In the genomic region with DNA sequence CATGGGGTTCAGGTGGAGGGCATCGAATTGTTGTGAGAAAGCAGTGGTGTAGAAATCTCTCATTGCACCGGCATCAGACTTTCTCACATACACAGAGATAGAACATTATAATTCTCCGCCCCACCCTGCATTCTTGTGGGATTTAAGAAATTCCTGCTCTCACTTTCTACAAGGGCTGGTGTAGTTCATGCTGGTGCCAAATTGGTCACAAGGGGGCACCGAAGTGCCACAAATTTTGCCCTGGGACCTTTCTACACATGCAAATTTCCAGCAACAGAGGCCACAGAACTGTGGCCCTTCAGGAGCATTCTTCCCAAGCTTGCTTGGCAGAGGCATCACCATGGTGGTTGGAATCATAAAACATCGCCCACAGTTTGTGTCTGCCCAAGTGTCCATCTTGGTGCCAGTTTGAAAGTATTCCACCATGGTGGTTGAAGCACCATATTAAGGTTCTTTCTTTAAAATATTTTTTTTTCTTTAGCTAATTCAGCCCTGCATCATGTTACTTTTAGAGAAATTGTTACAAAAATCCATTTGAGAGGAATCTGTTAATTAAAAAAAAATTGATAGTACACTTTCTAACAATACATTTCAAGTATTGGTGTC, we compare ENCODE assay signal across 9 cellular contexts.
DNase-seq lines count a peak whose midpoint lies in the region; ATAC-seq and TF ChIP-seq lines count a peak whose summit lies in the region.
"Had no signal": no experiment of that assay in that cellular context is flagged by ENCODE, and none has a peak within 500 bp of the region (broad histone marks: within the 10 kb centered on the region; RNA-seq: fewer than 3 reads in every experiment).

No MANE protein-coding gene starts in this region.

- no peak overlapping the region for H3K4me3 ChIP-seq in heart left ventricle
- no peak overlapping the region for H3K4me3 ChIP-seq in GM23338
- no peak overlapping the region for H3K4me3 ChIP-seq in LNCaP clone FGC (ENCODE audit: low read depth, low read length)
- no peak overlapping the region for H3K4me3 ChIP-seq in neuron (ENCODE audit: low read length)

- H3K9me2 ChIP-seq in GM23338 (ENCODE audit: insufficient read depth) = no peaks in the 10 kb centered on the region

- TF ChIP-seq POLR2A in heart left ventricle (IDR thresholded peaks at IDR 0.05) (no peak), erythroblast (IDR thresholded peaks at IDR 0.05; ENCODE audit: low read length) (no peak)

- TF ChIP-seq CTCF in heart left ventricle (IDR thresholded peaks at IDR 0.05) (peak; percentile 29 to 60 (median 46)), GM23338 (conservative IDR thresholded peaks at IDR 0.05; ENCODE audit: low read depth in 2 of 2) (peak; percentile 92 to 93), LNCaP clone FGC (IDR thresholded peaks at IDR 0.05; ENCODE audit: control insufficient read depth, extremely low read depth, insufficient read depth) (peak; percentile 64)

- intact Hi-C loops in heart left ventricle (cut with DNase I) (loop anchor here in 8 of 10 donors (5.0 to 10.0 kb wide), 5 partner anchors 420 to 1823 kb away; no protein-coding TSS in a partner anchor), Right ventricle myocardium inferior (cut with DNase I) (loop anchor here (5.0 kb wide), 2 partner anchors 1805 to 1820 kb away; no protein-coding TSS in a partner anchor)

- no peak overlapping the region for H3K4me3 Mint-ChIP-seq in GM23338
- H3K4me3 Mint-ChIP-seq: naive thymus-derived CD4-positive, alpha-beta T cell had no signal

- ATAC-seq in heart left ventricle = peak in 2 of 4 donors; percentile 53 to 66
- no peak for ATAC-seq in Right ventricle myocardium inferior
- peak; percentile 99 for ATAC-seq in GM23338
- ATAC-seq in SK-N-SH treated with all-trans-retinoic acid at 6 μM for 48 hours = peak; percentile 92
- ATAC-seq: naive thymus-derived CD4-positive, alpha-beta T cell had no signal

- H3K27ac ChIP-seq in heart left ventricle (no peak overlapping the region), GM23338 (ENCODE audit: low read depth) (no peak overlapping the region)

- no peaks in the 10 kb centered on the region for H4K20me1 ChIP-seq in GM23338 (replicated peaks; ENCODE audit: insufficient read depth)

- no peaks in the 10 kb centered on the region for H3K4me1 ChIP-seq in heart left ventricle
- H3K4me1 ChIP-seq in GM23338 (ENCODE audit: insufficient read depth) = peaks cover 22% of the 10 kb centered on the region
- peaks cover 6% of the 10 kb centered on the region for H3K4me1 ChIP-seq in neuron (ENCODE audit: insufficient read depth, low read length)

- H3K27me3 Mint-ChIP-seq in GM23338 (ENCODE audit: insufficient read depth, low read depth, poor library complexity) = peaks cover 5% of the 10 kb centered on the region

- H2AFZ ChIP-seq in GM23338 (no peak overlapping the region), neuron (ENCODE audit: low read depth, low read length) (peak overlapping the region; percentile 10)

- H3K36me3 Mint-ChIP-seq in GM23338 (ENCODE audit: low read depth) = no peaks in the 10 kb centered on the region
- H3K36me3 Mint-ChIP-seq: naive thymus-derived CD4-positive, alpha-beta T cell had no signal

- DNase-seq in heart left ventricle = peak in 2 of 5 donors; percentile 9 to 29
- no peak for DNase-seq in Right ventricle myocardium inferior (ENCODE audit: missing footprints)
- DNase-seq in GM23338 (ENCODE audit: low spot score) = peak; percentile 90
- no peak for DNase-seq in LNCaP clone FGC (ENCODE audit: low read depth)
- peak; percentile 25 to 57 for DNase-seq in erythroblast (lab: John Stamatoyannopoulos, UW)
- no peak for DNase-seq in central memory CD4-positive, alpha-beta T cell

- H3K4me2 ChIP-seq in GM23338 = no peak overlapping the region

- H3K4me1 Mint-ChIP-seq in GM23338 = peaks cover 39% of the 10 kb centered on the region

- no peaks in the 10 kb centered on the region for H3K79me2 ChIP-seq in GM23338 (replicated peaks; ENCODE audit: insufficient read depth)

- 17 to 31% (median 22%) methylated on average over 5 of the region's 5 CpGs for WGBS in heart left ventricle, 4 donors

- H3K27me3 ChIP-seq in heart left ventricle = peaks cover 0 to 10% (median 0%) of the 10 kb centered on the region in 9 donors
- no peaks in the 10 kb centered on the region for H3K27me3 ChIP-seq in GM23338 (ENCODE audit: insufficient read depth)
- H3K27me3 ChIP-seq in neuron (ENCODE audit: insufficient read depth, low read length) = no peaks in the 10 kb centered on the region

- H3K36me3 ChIP-seq in heart left ventricle = no peaks in the 10 kb centered on the region
- H3K36me3 ChIP-seq in GM23338 (ENCODE audit: insufficient read depth) = no peaks in the 10 kb centered on the region
- H3K36me3 ChIP-seq in neuron (ENCODE audit: insufficient read depth, low read length) = no peaks in the 10 kb centered on the region

- no peaks in the 10 kb centered on the region for H3F3A ChIP-seq in GM23338 (replicated peaks; ENCODE audit: low read depth)

- no peaks in the 10 kb centered on the region for H3K9me3 ChIP-seq in heart left ventricle
- no peaks in the 10 kb centered on the region for H3K9me3 ChIP-seq in neuron (ENCODE audit: low read length)

- H3K9me3 Mint-ChIP-seq in GM23338 = no peaks in the 10 kb centered on the region
- H3K9me3 Mint-ChIP-seq: naive thymus-derived CD4-positive, alpha-beta T cell had no signal

- H3K27ac Mint-ChIP-seq in GM23338 = no peak overlapping the region
- H3K27ac Mint-ChIP-seq: naive thymus-derived CD4-positive, alpha-beta T cell had no signal

TF ChIP-seq in GM23338, 12 proteins besides CTCF, POLR2A, EP300 and RAD21 (continues in another document):
- no peak for TF ChIP-seq ZNF114 (CRISPR knock-in tag; IDR thresholded peaks at IDR 0.05)

TF ChIP-seq in SK-N-SH treated with all-trans-retinoic acid at 6 μM for 48 hours, 23 proteins besides CTCF, POLR2A, EP300 and RAD21:
- TF ChIP-seq, protein P1, sequence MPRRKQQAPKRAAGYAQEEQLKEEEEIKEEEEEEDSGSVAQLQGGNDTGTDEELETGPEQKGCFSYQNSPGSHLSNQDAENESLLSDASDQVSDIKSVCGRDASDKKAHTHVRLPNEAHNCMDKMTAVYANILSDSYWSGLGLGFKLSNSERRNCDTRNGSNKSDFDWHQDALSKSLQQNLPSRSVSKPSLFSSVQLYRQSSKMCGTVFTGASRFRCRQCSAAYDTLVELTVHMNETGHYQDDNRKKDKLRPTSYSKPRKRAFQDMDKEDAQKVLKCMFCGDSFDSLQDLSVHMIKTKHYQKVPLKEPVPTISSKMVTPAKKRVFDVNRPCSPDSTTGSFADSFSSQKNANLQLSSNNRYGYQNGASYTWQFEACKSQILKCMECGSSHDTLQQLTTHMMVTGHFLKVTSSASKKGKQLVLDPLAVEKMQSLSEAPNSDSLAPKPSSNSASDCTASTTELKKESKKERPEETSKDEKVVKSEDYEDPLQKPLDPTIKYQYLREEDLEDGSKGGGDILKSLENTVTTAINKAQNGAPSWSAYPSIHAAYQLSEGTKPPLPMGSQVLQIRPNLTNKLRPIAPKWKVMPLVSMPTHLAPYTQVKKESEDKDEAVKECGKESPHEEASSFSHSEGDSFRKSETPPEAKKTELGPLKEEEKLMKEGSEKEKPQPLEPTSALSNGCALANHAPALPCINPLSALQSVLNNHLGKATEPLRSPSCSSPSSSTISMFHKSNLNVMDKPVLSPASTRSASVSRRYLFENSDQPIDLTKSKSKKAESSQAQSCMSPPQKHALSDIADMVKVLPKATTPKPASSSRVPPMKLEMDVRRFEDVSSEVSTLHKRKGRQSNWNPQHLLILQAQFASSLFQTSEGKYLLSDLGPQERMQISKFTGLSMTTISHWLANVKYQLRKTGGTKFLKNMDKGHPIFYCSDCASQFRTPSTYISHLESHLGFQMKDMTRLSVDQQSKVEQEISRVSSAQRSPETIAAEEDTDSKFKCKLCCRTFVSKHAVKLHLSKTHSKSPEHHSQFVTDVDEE (CRISPR knock-in tag; IDR thresholded peaks at IDR 0.05) = 0 out of 2 replicates have a peak, but pooled peaks have one; percentile 25
- TF ChIP-seq, protein P2, sequence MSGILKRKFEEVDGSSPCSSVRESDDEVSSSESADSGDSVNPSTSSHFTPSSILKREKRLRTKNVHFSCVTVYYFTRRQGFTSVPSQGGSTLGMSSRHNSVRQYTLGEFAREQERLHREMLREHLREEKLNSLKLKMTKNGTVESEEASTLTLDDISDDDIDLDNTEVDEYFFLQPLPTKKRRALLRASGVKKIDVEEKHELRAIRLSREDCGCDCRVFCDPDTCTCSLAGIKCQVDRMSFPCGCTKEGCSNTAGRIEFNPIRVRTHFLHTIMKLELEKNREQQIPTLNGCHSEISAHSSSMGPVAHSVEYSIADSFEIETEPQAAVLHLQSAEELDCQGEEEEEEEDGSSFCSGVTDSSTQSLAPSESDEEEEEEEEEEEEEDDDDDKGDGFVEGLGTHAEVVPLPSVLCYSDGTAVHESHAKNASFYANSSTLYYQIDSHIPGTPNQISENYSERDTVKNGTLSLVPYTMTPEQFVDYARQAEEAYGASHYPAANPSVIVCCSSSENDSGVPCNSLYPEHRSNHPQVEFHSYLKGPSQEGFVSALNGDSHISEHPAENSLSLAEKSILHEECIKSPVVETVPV (CRISPR knock-in tag; IDR thresholded peaks at IDR 0.05) = no peak

Comparison
In these comparisons a context has a peak if more than half of its experiments do, and no peak if none do; other contexts are left out.
1. DNase-seq: peak in GM23338 (single experiment) and erythroblast (2 of 2); none in Right ventricle myocardium inferior (single experiment), LNCaP clone FGC (single experiment) and central memory CD4-positive, alpha-beta T cell (single experiment).
2. Peak in every context shown above with its lines, with median percentiles within 50 percentile points of each other: CTCF ChIP-seq.